ENCODE assay signal across 8 cellular contexts in the genomic region with DNA sequence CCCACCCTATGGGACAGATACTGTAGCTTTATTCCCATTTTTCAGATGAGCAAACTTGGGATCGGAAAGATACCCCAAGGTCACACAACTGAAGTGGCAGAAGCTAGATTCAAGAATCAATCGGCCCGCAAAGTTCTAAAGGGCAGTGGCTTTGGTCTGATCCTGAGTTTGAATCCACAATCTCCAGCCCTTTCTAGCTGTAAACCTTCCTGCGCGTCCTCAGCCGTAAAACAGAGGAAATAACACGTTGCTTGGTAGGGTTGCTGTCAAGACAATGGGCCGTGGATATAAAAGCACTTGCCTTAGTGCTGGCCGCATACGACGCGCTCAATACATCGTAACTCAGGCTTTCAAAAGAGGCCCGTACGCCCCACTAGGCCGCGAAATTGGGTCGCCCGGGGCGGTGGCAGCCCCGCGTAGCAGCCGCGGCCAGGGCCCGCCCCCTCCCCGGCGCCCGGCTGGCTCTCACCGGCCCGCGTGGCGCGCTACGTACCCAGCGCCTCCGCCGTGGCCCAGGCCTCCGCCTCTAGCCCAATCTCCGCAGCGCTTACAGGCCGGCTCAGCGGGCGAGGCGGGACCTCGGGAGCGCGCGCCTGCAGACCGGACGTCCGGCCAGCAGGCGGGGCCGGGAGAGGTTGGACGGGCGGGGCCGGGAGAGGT.
DNase-seq lines count a peak whose midpoint lies in the region; ATAC-seq and TF ChIP-seq lines count a peak whose summit lies in the region.

A gene with protein sequence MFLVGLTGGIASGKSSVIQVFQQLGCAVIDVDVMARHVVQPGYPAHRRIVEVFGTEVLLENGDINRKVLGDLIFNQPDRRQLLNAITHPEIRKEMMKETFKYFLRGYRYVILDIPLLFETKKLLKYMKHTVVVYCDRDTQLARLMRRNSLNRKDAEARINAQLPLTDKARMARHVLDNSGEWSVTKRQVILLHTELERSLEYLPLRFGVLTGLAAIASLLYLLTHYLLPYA (minus strand): TSS at position 573 of the 660 bp plus-strand sequence. CDS start 16,747 bp downstream, outside the sequence.

- POLR2A ChIA-PET in AG04449 (lab: Yijun Ruan, JAX): interaction anchor here (0.5 to 1.8 kb wide), 4 partner anchors 10 to 83 kb away, joined by 3 to 7 read pairs (median 4); partner anchors contain the start of genes C1QL1 and NMT1

- peak within 1 kb of the TSS; percentile 93 for H3K27ac ChIP-seq in caudate nucleus (ENCODE audit: low read depth, low read length)

- in situ Hi-C loops in GM18951 (cut with MboI; ENCODE audit: low sequenced_read_pairs, unreplicated experiment): no loop called here

- peak; percentile 93 for ATAC-seq in HG03175 (IDR thresholded peaks at IDR 0.05; ENCODE audit: unreplicated experiment)

- CTCF ChIA-PET in AG04449 (lab: Yijun Ruan, JAX): interaction anchor here (0.6 to 2.4 kb wide), 8 partner anchors 16 to 272 kb away, joined by 3 to 16 read pairs (median 4); partner anchors contain the start of gene ACBD4

- peak within 1 kb of the TSS; percentile 66 for H3K4me3 ChIP-seq in AG04449 (ENCODE audit: low read depth, low read length)

- peak; percentile 84 for TF ChIP-seq POLR2A in GM18951 (IDR thresholded peaks at IDR 0.05; ENCODE audit: extremely low read depth, insufficient read depth, insufficient read length)

- DNase-seq in AG04449 (ENCODE audit: low read depth, low spot score) (peak; percentile 65), NCI-H226 (peak; percentile 98), caudate nucleus (lab: John Stamatoyannopoulos, UW) (peak in 60 of 61 donors; percentile 15 to 95 (median 84)), iris pigment epithelial cell (ENCODE audit: low read depth) (peak; percentile 99)
- peak; percentile 67 to 85 (median 80) for DNase-seq in activated CD4-positive, CD25-positive, alpha-beta regulatory T cell (lab: John Stamatoyannopoulos, UW)
- DNase-seq in stimulated activated CD4-positive, alpha-beta T cell treated with anti-CD3 and anti-CD28 coated beads, Interleukin-12 subunit alpha, Interleukin-12 subunit beta, amount 100 ng/mL, for 24 hours (ENCODE audit: low read depth in 2 of 2): peak; percentile 83 to 84

- TF ChIP-seq CTCF in AG04449 (IDR thresholded peaks at IDR 0.05; ENCODE audit: insufficient read depth, low read length, missing control alignments): peak; percentile 11

Comparison
In these comparisons a context has a peak if more than half of its experiments do, and no peak if none do; other contexts are left out.
1. Peak in every context shown above with its lines: DNase-seq, ATAC-seq, H3K4me3 ChIP-seq and H3K27ac ChIP-seq.